ENCODE assay signal across 9 cellular contexts in genomic region chr17:53150101-53150698, GRCh38.
A peak's percentile ranks its signal among the peaks of the same experiment; 100 is the strongest.
DNase-seq lines count a peak whose midpoint lies in the region; ATAC-seq and TF ChIP-seq lines count a peak whose summit lies in the region.
"Had no signal": no experiment of that assay in that cellular context is flagged by ENCODE, and none has a peak within 500 bp of the region (broad histone marks: within the 10 kb centered on the region; RNA-seq: fewer than 3 reads in every experiment).

No MANE protein-coding gene starts in this region.

- H3K4me1 ChIP-seq in Panc1 (ENCODE audit: control insufficient read depth, insufficient read depth, low read length) = no peaks in the 10 kb centered on the region

- H3K27ac ChIP-seq in 22Rv1 (no peak overlapping the region), Panc1 (ENCODE audit: low read length) (no peak overlapping the region)

- H3K4me3 ChIP-seq in H7 (ENCODE audit: insufficient read depth, low read depth, low read length) (no peak overlapping the region), Panc1 (ENCODE audit: low read depth in 2 of 2, low read length in 2 of 2) (no peak overlapping the region)

- peaks cover 2% of the 10 kb centered on the region for H3K9me3 ChIP-seq in Panc1 (ENCODE audit: control insufficient read depth, insufficient read depth, low read depth, low read length)

- H3K36me3 ChIP-seq in H7 (replicated peaks; ENCODE audit: control insufficient read depth, insufficient read depth, low read length) = no peaks in the 10 kb centered on the region
- no peaks in the 10 kb centered on the region for H3K36me3 ChIP-seq in Panc1 (ENCODE audit: control insufficient read depth, insufficient read depth, low read length)

- intact Hi-C loops in Panc1 (cut with micrococcal nuclease; ENCODE audit: unreplicated experiment) = no loop called here

- POLR2A ChIA-PET in Panc1 (lab: Charles Lee) = no interaction called here

- no peaks in the 10 kb centered on the region for H3K27me3 ChIP-seq in H7 (ENCODE audit: control insufficient read depth, insufficient read depth, low read length)
- no peaks in the 10 kb centered on the region for H3K27me3 ChIP-seq in Panc1 (ENCODE audit: control insufficient read depth, insufficient read depth, low read length)

- in situ Hi-C loops in Panc1 (cut with HindIII; ENCODE audit: low pct_unique_long_range_greater_than_20kb, low sequenced_read_pairs) = no loop called here

- BruUV-seq in Panc1 (replicated peaks; lab: Mats Ljungman, UMichigan) = no TSS peak

- DNase-seq in H7 (peak; percentile 8), Panc1 (ENCODE audit: low read depth, low spot score) (no peak), iPS-NIHi11 (ENCODE audit: low spot score) (peak; percentile 6)
- DNase-seq: effector memory CD4-positive, alpha-beta T cell had no signal

- ATAC-seq in Panc1 = no peak
- no peak for ATAC-seq in GM21526 (IDR thresholded peaks at IDR 0.05; ENCODE audit: low FRiP score, unreplicated experiment)
- ATAC-seq in GM21423 (IDR thresholded peaks at IDR 0.05; ENCODE audit: unreplicated experiment) = no peak
- no peak for ATAC-seq in HG03108 (IDR thresholded peaks at IDR 0.05; ENCODE audit: unreplicated experiment)
- ATAC-seq in GM21381 (IDR thresholded peaks at IDR 0.05; ENCODE audit: unreplicated experiment) = no peak

- TF ChIP-seq CTCF in 22Rv1 (IDR thresholded peaks at IDR 0.05) (peak; percentile 80), Panc1 (IDR thresholded peaks at IDR 0.05) (peak; percentile 30; the same call in 1 of the 2 replicates)

- CTCF ChIA-PET in Panc1 (lab: Charles Lee) = no interaction called here
